ENCODE assay signal across 24 cellular contexts in genomic region chr22:25144522-25144921, GRCh38. TPM values are rescaled to one million over a fixed set of nuclear protein-coding genes. Genes with fewer than 3 reads are reported as not detected.
DNase-seq lines count a peak whose midpoint lies in the region; ATAC-seq and TF ChIP-seq lines count a peak whose summit lies in the region.
"Had no signal": no experiment of that assay in that cellular context is flagged by ENCODE, and none has a peak within 500 bp of the region (broad histone marks: within the 10 kb centered on the region; RNA-seq: fewer than 3 reads in every experiment).

No MANE protein-coding gene starts in this region.

- no peak overlapping the region for H3K9ac ChIP-seq in BLaER1

- H3K9me3 Mint-ChIP-seq in CD4-positive, alpha-beta T cell: no peaks in the 10 kb centered on the region
- H3K9me3 Mint-ChIP-seq: CD8-positive, alpha-beta memory T cell had no signal

- H3K27ac Mint-ChIP-seq in CD4-positive, alpha-beta T cell: peak overlapping the region; percentile 42

- WGBS in esophagus squamous epithelium, 2 donors: 81 to 88% methylated on average over 2 of the region's 2 CpGs

- DNase-seq in CD4-positive, alpha-beta T cell: no peak
- DNase-seq in esophagus squamous epithelium (lab: John Stamatoyannopoulos, UW) (no peak), gastrocnemius medialis (no peak), GOT3 (lab: John Stamatoyannopoulos, UW) (no peak), OCI-M1 (lab: John Stamatoyannopoulos, UW) (no peak), NCI-H1930 (lab: John Stamatoyannopoulos, UW) (no peak)
- DNase-seq: C1 segment of cervical spinal cord; CD8-positive, alpha-beta memory T cell; DMS 273 treated with DMSO at 0.1 percent for 48 hours; DMS79; EL; GF-D8; Karpas-422; NCI-H1105; NCI-H146; NCI-H2029; NCI-H446 treated with DMSO at 0.1 percent for 48 hours; NCI-H526; RPMI8226; SHP77 had no signal

- no peaks in the 10 kb centered on the region for H3K27me3 ChIP-seq in BLaER1
- H3K27me3 ChIP-seq in CD4-positive, alpha-beta T cell (ENCODE audit: control insufficient read depth, insufficient read depth, low read length): no peaks in the 10 kb centered on the region
- H3K27me3 ChIP-seq in esophagus squamous epithelium: no peaks in the 10 kb centered on the region
- no peaks in the 10 kb centered on the region for H3K27me3 ChIP-seq in gastrocnemius medialis

- H3K27me3 Mint-ChIP-seq in CD4-positive, alpha-beta T cell: no peaks in the 10 kb centered on the region

- no peaks in the 10 kb centered on the region for H3K4me1 Mint-ChIP-seq in CD4-positive, alpha-beta T cell (ENCODE audit: low read depth)

- no peaks in the 10 kb centered on the region for H3K36me3 Mint-ChIP-seq in CD4-positive, alpha-beta T cell (ENCODE audit: low read depth)
- H3K36me3 Mint-ChIP-seq: CD8-positive, alpha-beta memory T cell had no signal

- POLR2A ChIA-PET in CD4-positive, alpha-beta T cell (lab: Charles Lee): no interaction called here

- H3K9me3 ChIP-seq in BLaER1 (no peaks in the 10 kb centered on the region; the same call in 1 of the 2 replicates), esophagus squamous epithelium (no peaks in the 10 kb centered on the region), gastrocnemius medialis (no peaks in the 10 kb centered on the region)
- H3K9me3 ChIP-seq in CD4-positive, alpha-beta T cell (ENCODE audit: control insufficient read depth, low read length): no peaks in the 10 kb centered on the region

- TF ChIP-seq CTCF in CD4-positive, alpha-beta T cell (IDR thresholded peaks at IDR 0.05): no peak
- no peak for TF ChIP-seq CTCF in esophagus squamous epithelium (IDR thresholded peaks at IDR 0.05)
- TF ChIP-seq CTCF in gastrocnemius medialis (IDR thresholded peaks at IDR 0.05 in 4 of 5, conservative IDR thresholded peaks at IDR 0.05 in 1 of 5): no peak

- no peak overlapping the region for H3K4me3 Mint-ChIP-seq in CD4-positive, alpha-beta T cell
- H3K4me3 Mint-ChIP-seq: CD8-positive, alpha-beta memory T cell had no signal

- H3K36me3 ChIP-seq in BLaER1 (no peaks in the 10 kb centered on the region), esophagus squamous epithelium (peaks cover 0 to 22% (median 0%) of the 10 kb centered on the region in 3 donors), gastrocnemius medialis (no peaks in the 10 kb centered on the region)

- H3K4me2 ChIP-seq in BLaER1: peak overlapping the region; percentile 83

- peaks cover 39% of the 10 kb centered on the region for H3K4me1 ChIP-seq in BLaER1
- peaks cover 17 to 83% (median 48%) of the 10 kb centered on the region in 3 donors for H3K4me1 ChIP-seq in esophagus squamous epithelium
- peaks cover 13 to 55% of the 10 kb centered on the region in 2 donors for H3K4me1 ChIP-seq in gastrocnemius medialis

- in situ Hi-C loops in gastrocnemius medialis (cut with MboI; ENCODE audit: low sequenced_read_pairs in 4 of 4): no loop called here

- CTCF ChIA-PET in CD4-positive, alpha-beta T cell (lab: Charles Lee): no interaction called here

- intact Hi-C loops in CD4-positive, alpha-beta T cell (cut with DNase I, micrococcal nuclease): no loop called here
- intact Hi-C loops in esophagus squamous epithelium (cut with DNase I) (no loop called here), gastrocnemius medialis (cut with DNase I; ENCODE audit: low total_unique reads) (no loop called here)

- H3K4me3 ChIP-seq in BLaER1: no peak overlapping the region
- H3K4me3 ChIP-seq in esophagus squamous epithelium: no peak overlapping the region
- no peak overlapping the region for H3K4me3 ChIP-seq in gastrocnemius medialis

- H4K20me1 ChIP-seq in BLaER1: no peaks in the 10 kb centered on the region

- peak overlapping the region; percentile 84 for H3K27ac ChIP-seq in BLaER1
- H3K27ac ChIP-seq in CD4-positive, alpha-beta T cell (ENCODE audit: low read depth, low read length): no peak overlapping the region
- H3K27ac ChIP-seq in esophagus squamous epithelium: peak overlapping the region; percentile 7 to 56 (median 38)
- peak overlapping the region; percentile 73 to 90 (median 83) for H3K27ac ChIP-seq in gastrocnemius medialis

- TF ChIP-seq POLR2A in esophagus squamous epithelium (IDR thresholded peaks at IDR 0.05) (no peak), gastrocnemius medialis (IDR thresholded peaks at IDR 0.05) (no peak)

- no peak for ATAC-seq in CD4-positive, alpha-beta T cell (ENCODE audit: poor library complexity)
- ATAC-seq in gastrocnemius medialis: no peak
- no peak for ATAC-seq in HG02884 (IDR thresholded peaks at IDR 0.05; ENCODE audit: unreplicated experiment)
- ATAC-seq: HCT116 had no signal

RNA-seq across cellular contexts. Expression of gene CRYBB3, which starts 55.1 kb away (rescaled TPM):
- total RNA-seq in CD4-positive, alpha-beta T cell: not detected
- total RNA-seq in esophagus squamous epithelium (not detected), gastrocnemius medialis (not detected)
- total RNA-seq: H4 had no signal
